Comparison of ENCODE assay signal across 8 cellular contexts in the genomic region with DNA sequence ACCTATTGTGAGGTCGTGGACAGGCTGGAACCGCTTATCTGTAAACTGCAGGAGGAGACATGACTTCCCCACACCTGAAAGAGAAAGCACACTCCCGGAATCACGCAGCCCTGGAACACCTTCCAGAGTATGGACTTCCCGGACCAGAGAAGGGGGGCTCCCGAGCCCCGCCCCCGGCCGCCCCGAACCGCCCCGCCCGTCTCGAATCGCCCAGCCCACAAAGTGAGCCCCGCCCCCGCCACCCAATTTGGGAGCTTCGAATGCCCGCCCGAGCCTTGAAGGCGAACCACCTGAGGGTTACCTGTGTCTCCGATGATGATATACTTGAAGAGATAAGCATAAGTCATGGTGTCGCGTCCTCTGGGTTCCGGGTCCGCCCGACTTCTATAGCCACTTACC. TPM values are rescaled to one million over a fixed set of nuclear protein-coding genes. Genes with fewer than 3 reads are reported as not detected.
DNase-seq lines count a peak whose midpoint lies in the region; ATAC-seq and TF ChIP-seq lines count a peak whose summit lies in the region.

No MANE protein-coding gene starts in this region.

- H3K4me1 ChIP-seq in parathyroid adenoma = peaks cover 8% of the 10 kb centered on the region
- peaks cover 5 to 14% of the 10 kb centered on the region in 2 donors for H3K4me1 ChIP-seq in uterus

- H3K9me3 Mint-ChIP-seq in activated T-helper 2 cell treated with anti-CD3 and anti-CD28 coated beads, Interferon-gamma antibody, Interleukin-2, Interleukin-4, amounts not matched to agents 10 μg/mL and 5 μg/mL and 100 μg/mL, durations not matched to agents 14 hours and 24 hours and 36 hours = no peaks in the 10 kb centered on the region

- H3K79me2 ChIP-seq in parathyroid adenoma = peaks cover 21% of the 10 kb centered on the region

- H3K9me3 ChIP-seq in parathyroid adenoma (ENCODE audit: control insufficient read depth, low read length) (no peaks in the 10 kb centered on the region), uterus (no peaks in the 10 kb centered on the region)

- peak overlapping the region; percentile 99 for H3K27ac Mint-ChIP-seq in activated T-helper 2 cell treated with anti-CD3 and anti-CD28 coated beads, Interferon-gamma antibody, Interleukin-2, Interleukin-4, amounts not matched to agents 10 μg/mL and 5 μg/mL and 100 μg/mL, durations not matched to agents 14 hours and 24 hours and 36 hours

- TF ChIP-seq CTCF in parathyroid adenoma (IDR thresholded peaks at IDR 0.05) (no peak), uterus (IDR thresholded peaks at IDR 0.05) (no peak)

- DNase-seq in DMS53 (lab: John Stamatoyannopoulos, UW) (peak; percentile 83), NCI-H526 treated with DMSO at 0.1 percent for 48 hours (lab: John Stamatoyannopoulos, UW) (peak; percentile 84), Right ventricle myocardium inferior (ENCODE audit: missing footprints) (no peak), uterus (peak in 1 of 2 donors; percentile 86)
- no peak for DNase-seq in activated T-helper 2 cell treated with anti-CD3 and anti-CD28 coated beads, Interferon-gamma antibody, Interleukin-2, Interleukin-4, amounts not matched to agents 10 μg/mL and 5 μg/mL and 100 μg/mL, durations not matched to agents 14 hours and 24 hours and 36 hours (ENCODE audit: low spot score)

- intact Hi-C loops in activated T-helper 2 cell treated with anti-CD3 and anti-CD28 coated beads, Interferon-gamma antibody, Interleukin-2, Interleukin-4, amounts not matched to agents 10 μg/mL and 5 μg/mL and 100 μg/mL, durations not matched to agents 14 hours and 24 hours and 36 hours (cut with micrococcal nuclease) = no loop called here
- intact Hi-C loops in Right ventricle myocardium inferior (cut with DNase I) (loop anchor here (1.0 to 2.0 kb wide), 2 partner anchors 20 to 92 kb away; a partner anchor contains a TSS), uterus (cut with DNase I; ENCODE audit: low total_unique reads) (no loop called here)

- H3K27me3 ChIP-seq in parathyroid adenoma (ENCODE audit: control insufficient read depth, insufficient read depth, low read length) (no peaks in the 10 kb centered on the region), uterus (no peaks in the 10 kb centered on the region)

- H3K27me3 Mint-ChIP-seq in activated T-helper 2 cell treated with anti-CD3 and anti-CD28 coated beads, Interferon-gamma antibody, Interleukin-2, Interleukin-4, amounts not matched to agents 10 μg/mL and 5 μg/mL and 100 μg/mL, durations not matched to agents 14 hours and 24 hours and 36 hours (ENCODE audit: low read depth) = no peaks in the 10 kb centered on the region

- H3K36me3 ChIP-seq in parathyroid adenoma (ENCODE audit: control insufficient read depth, insufficient read depth, low read length) (no peaks in the 10 kb centered on the region), uterus (no peaks in the 10 kb centered on the region)

- peak; percentile 22 for ATAC-seq in GM21619 (IDR thresholded peaks at IDR 0.05; ENCODE audit: unreplicated experiment)
- peak; percentile 87 for ATAC-seq in Right ventricle myocardium inferior
- no peak for ATAC-seq in GM19023 (IDR thresholded peaks at IDR 0.05; ENCODE audit: unreplicated experiment)

- H3K4me2 ChIP-seq in parathyroid adenoma (ENCODE audit: low read length) = peak overlapping the region; percentile 75

- peak overlapping the region; percentile 54 for H2AFZ ChIP-seq in parathyroid adenoma

- H3K4me1 Mint-ChIP-seq in activated T-helper 2 cell treated with anti-CD3 and anti-CD28 coated beads, Interferon-gamma antibody, Interleukin-2, Interleukin-4, amounts not matched to agents 10 μg/mL and 5 μg/mL and 100 μg/mL, durations not matched to agents 14 hours and 24 hours and 36 hours (ENCODE audit: low read depth) = peaks cover 18% of the 10 kb centered on the region

- TF ChIP-seq POLR2A in uterus (IDR thresholded peaks at IDR 0.05) = no peak

- H3K27ac ChIP-seq in parathyroid adenoma (peak overlapping the region; percentile 73), uterus (peak overlapping the region; percentile 86 to 92)

- H3K4me3 ChIP-seq in parathyroid adenoma (ENCODE audit: low read depth, low read length) (peak overlapping the region; percentile 99), uterus (peak overlapping the region; percentile 56 to 82)

- peak overlapping the region; percentile 99 for H3K4me3 Mint-ChIP-seq in activated T-helper 2 cell treated with anti-CD3 and anti-CD28 coated beads, Interferon-gamma antibody, Interleukin-2, Interleukin-4, amounts not matched to agents 10 μg/mL and 5 μg/mL and 100 μg/mL, durations not matched to agents 14 hours and 24 hours and 36 hours (ENCODE audit: low read depth)

- H3K36me3 Mint-ChIP-seq in activated T-helper 2 cell treated with anti-CD3 and anti-CD28 coated beads, Interferon-gamma antibody, Interleukin-2, Interleukin-4, amounts not matched to agents 10 μg/mL and 5 μg/mL and 100 μg/mL, durations not matched to agents 14 hours and 24 hours and 36 hours (ENCODE audit: low read depth) = peaks cover 35% of the 10 kb centered on the region

- H3K9ac ChIP-seq in parathyroid adenoma = no peak overlapping the region

RNA-seq across cellular contexts. Expression of a gene that starts 0.2 kb away (rescaled TPM):
- total RNA-seq in activated T-helper 2 cell treated with anti-CD3 and anti-CD28 coated beads, Interferon-gamma antibody, Interleukin-2, Interleukin-4, amounts not matched to agents 10 μg/mL and 5 μg/mL and 100 μg/mL, durations not matched to agents 14 hours and 24 hours and 36 hours = 27.4 and 30.5 TPM in 2 replicates
- 15.1 TPM for total RNA-seq in Right ventricle myocardium inferior
- total RNA-seq in uterus = 10 to 100 TPM in 3 of 4 donors, 1 to 10 TPM in 1; 8.5 to 47.9 (median 22.9) TPM

RNA-seq across cellular contexts. Expression of a gene that starts 0.5 kb away (rescaled TPM):
- 68.1 and 70.1 TPM in 2 replicates for total RNA-seq in activated T-helper 2 cell treated with anti-CD3 and anti-CD28 coated beads, Interferon-gamma antibody, Interleukin-2, Interleukin-4, amounts not matched to agents 10 μg/mL and 5 μg/mL and 100 μg/mL, durations not matched to agents 14 hours and 24 hours and 36 hours
- total RNA-seq in Right ventricle myocardium inferior = 86.5 TPM
- 10 to 100 TPM; 19.4 to 78.0 (median 59.0) TPM for total RNA-seq in uterus

RNA-seq across cellular contexts. Expression of a gene that starts 20.6 kb away (rescaled TPM):
- total RNA-seq in activated T-helper 2 cell treated with anti-CD3 and anti-CD28 coated beads, Interferon-gamma antibody, Interleukin-2, Interleukin-4, amounts not matched to agents 10 μg/mL and 5 μg/mL and 100 μg/mL, durations not matched to agents 14 hours and 24 hours and 36 hours = 120 and 124 TPM in 2 replicates
- 27.0 TPM for total RNA-seq in Right ventricle myocardium inferior
- 10 to 100 TPM; 21.8 to 95.1 (median 48.8) TPM for total RNA-seq in uterus

RNA-seq across cellular contexts. Expression of a gene that starts 34.6 kb away (rescaled TPM):
- 76.7 and 80.5 TPM in 2 replicates for total RNA-seq in activated T-helper 2 cell treated with anti-CD3 and anti-CD28 coated beads, Interferon-gamma antibody, Interleukin-2, Interleukin-4, amounts not matched to agents 10 μg/mL and 5 μg/mL and 100 μg/mL, durations not matched to agents 14 hours and 24 hours and 36 hours
- total RNA-seq in Right ventricle myocardium inferior (24.9 TPM), uterus (100 to 1,000 TPM in 1 of 4 donors, 10 to 100 TPM in 3; 47.4 to 101 (median 57.7) TPM)

RNA-seq across cellular contexts. Expression of a gene that starts 49.6 kb away (rescaled TPM):
- 2.6 and 2.7 TPM in 2 replicates for total RNA-seq in activated T-helper 2 cell treated with anti-CD3 and anti-CD28 coated beads, Interferon-gamma antibody, Interleukin-2, Interleukin-4, amounts not matched to agents 10 μg/mL and 5 μg/mL and 100 μg/mL, durations not matched to agents 14 hours and 24 hours and 36 hours
- 4.9 TPM for total RNA-seq in Right ventricle myocardium inferior
- total RNA-seq in uterus = 10 to 100 TPM in 2 of 4 donors, 1 to 10 TPM in 1, under 1 TPM in 1; 0.26 to 28.8 (median 10.4) TPM

Comparison
In these comparisons a context has a peak if more than half of its experiments do, and no peak if none do; other contexts are left out.
1. DNase-seq: peak in DMS53 (single experiment) and NCI-H526 treated with DMSO at 0.1 percent for 48 hours (single experiment); none in activated T-helper 2 cell treated with anti-CD3 and anti-CD28 coated beads, Interferon-gamma antibody, Interleukin-2, Interleukin-4, amounts not matched to agents 10 μg/mL and 5 μg/mL and 100 μg/mL, durations not matched to agents 14 hours and 24 hours and 36 hours (single experiment) and Right ventricle myocardium inferior (single experiment).